Comparison of ENCODE assay signal across 2 cellular contexts in genomic region chr12:124584494-124584893, GRCh38.
TF ChIP-seq lines count a peak whose summit lies in the region.
"Not testable (repeated sequence)": the region's sequence is repeated elsewhere in the genome, so short reads cannot be mapped to it uniquely, and the experiment has no call there.

No MANE protein-coding gene starts in this region.

TF ChIP-seq in K562, 482 proteins besides CTCF, POLR2A, EP300 and RAD21:
- 0 out of 2 replicates have a peak, but pooled peaks have one; percentile 65 for TF ChIP-seq ZNF512 (tag; IDR thresholded peaks at IDR 0.05)
- TF ChIP-seq ZBTB40 (IDR thresholded peaks at IDR 0.05): peak; percentile 63
- not testable (repeated sequence) for TF ChIP-seq ZBTB40 (CRISPR knock-in tag; IDR thresholded peaks at IDR 0.05)

TF ChIP-seq in HepG2, 621 proteins besides CTCF, POLR2A, EP300 and RAD21:
- peak; percentile 79 for TF ChIP-seq ZBTB40 (IDR thresholded peaks at IDR 0.05)
- not testable (repeated sequence) for TF ChIP-seq ZBTB40 (CRISPR knock-in tag; IDR thresholded peaks at IDR 0.05)
